ENCODE assay signal across 8 cellular contexts in genomic region chr17:17751996-17752821, GRCh38.
DNase-seq lines count a peak whose midpoint lies in the region; ATAC-seq, FAIRE-seq and TF ChIP-seq lines count a peak whose summit lies in the region.

No MANE protein-coding gene starts in this region.

- peak overlapping the region; percentile 61 for H4K5ac ChIP-seq in H1 (ENCODE audit: insufficient read length, low read depth, low read length)

- TF ChIP-seq POLR2A in H1 (IDR thresholded peaks at IDR 0.05; ENCODE audit: control extremely low read depth in 1 of 2, low read depth in 2 of 2, low read length in 2 of 2) = peak in 1 of 2 experiments; percentile 58; a peak in 1 of 3 replicates

- no peaks in the 10 kb centered on the region for H3K23me2 ChIP-seq in H1 (ENCODE audit: low read depth, low read length)

- peak overlapping the region; percentile 96 for H2BK12ac ChIP-seq in H1 (ENCODE audit: low read depth, low read length)

- H2BK15ac ChIP-seq in H1 (ENCODE audit: low read length) = peak overlapping the region; percentile 55; the same call in 1 of the 2 replicates

- ATAC-seq in GM19328 (IDR thresholded peaks at IDR 0.05; ENCODE audit: unreplicated experiment) (peak; percentile 74), HG03460 (IDR thresholded peaks at IDR 0.05; ENCODE audit: unreplicated experiment) (peak; percentile 77)

- H3K4me2 ChIP-seq in BLaER1 treated with 17β-estradiol and CSF1 and Interleukin-3, amounts not matched to agents 10 nM and 100 nM = peak overlapping the region; percentile 93 to 100 (median 97)
- peak overlapping the region; percentile 32 to 44; a peak in 3 of 4 replicates for H3K4me2 ChIP-seq in H1 (ENCODE audit: insufficient read depth in 1 of 2, low read depth in 2 of 2, low read length in 2 of 2)

- peak overlapping the region; percentile 54; the same call in 1 of the 2 replicates for H2AK5ac ChIP-seq in H1 (ENCODE audit: low read depth, low read length)

- no peak for TF ChIP-seq EP300 in H1 (IDR thresholded peaks at IDR 0.05; ENCODE audit: borderline replicate concordance in 1 of 2, low read depth in 2 of 2, low read length in 2 of 2)

- no peaks in the 10 kb centered on the region for H3K9me3 ChIP-seq in BLaER1 treated with 17β-estradiol and CSF1 and Interleukin-3, amounts not matched to agents 10 nM and 100 nM (replicated peaks in 1 of 11)
- H3K9me3 ChIP-seq in H1 (ENCODE audit: insufficient read depth in 2 of 2, low read depth in 1 of 2, low read length in 1 of 2) = no peaks in the 10 kb centered on the region

- peaks cover 0 to 12% (median 0%) of the 10 kb centered on the region in 11 experiments; a peak in 2 of 22 replicates for H3K36me3 ChIP-seq in BLaER1 treated with 17β-estradiol and CSF1 and Interleukin-3, amounts not matched to agents 10 nM and 100 nM
- H3K36me3 ChIP-seq in H1 (ENCODE audit: control insufficient read depth in 2 of 4, insufficient read depth in 4 of 4, low read length in 3 of 4) = no peaks in the 10 kb centered on the region

- peak overlapping the region; percentile 73 to 84 (median 79) for H3K9ac ChIP-seq in BLaER1 treated with 17β-estradiol and CSF1 and Interleukin-3, amounts not matched to agents 10 nM and 100 nM
- no peak overlapping the region for H3K9ac ChIP-seq in H1 (replicated peaks in 1 of 4; ENCODE audit: extremely low read depth in 1 of 4, low read depth in 3 of 4, low read length in 3 of 4)

- H4K8ac ChIP-seq in H1 (ENCODE audit: extremely low read depth, insufficient read depth, low read length) = peak overlapping the region; percentile 60

- no peak overlapping the region for H2AFZ ChIP-seq in H1 (ENCODE audit: low read length)

- H3K56ac ChIP-seq in H1 (replicated peaks; ENCODE audit: insufficient read length, low read depth, low read length) = no peak overlapping the region

- no peaks in the 10 kb centered on the region for H3K79me2 ChIP-seq in H1 (ENCODE audit: control insufficient read depth in 1 of 2, insufficient read depth in 2 of 2, low read length in 2 of 2)

- 23% methylated on average over 30 of the region's 59 CpGs; no CpG with 5 or more reads in 1 of the 2 experiments for WGBS in H1 (ENCODE audit: extremely low coverage in 1 of 2, insufficient coverage in 1 of 2, insufficient read length in 1 of 2, insufficient replicate concordance in 2 of 2, low coverage in 1 of 2, low lambda C conversion rate in 2 of 2, missing lambda C conversion rate in 1 of 2), 2 experiments

- H3K27me3 ChIP-seq in BLaER1 treated with 17β-estradiol and CSF1 and Interleukin-3, amounts not matched to agents 10 nM and 100 nM = no peaks in the 10 kb centered on the region
- no peaks in the 10 kb centered on the region for H3K27me3 ChIP-seq in H1 (replicated peaks in 1 of 4; ENCODE audit: control insufficient read depth in 3 of 4, extremely low read depth in 1 of 4, insufficient read depth in 3 of 4, low read length in 3 of 4)

- H3K27ac ChIP-seq in BLaER1 treated with 17β-estradiol and CSF1 and Interleukin-3, amounts not matched to agents 10 nM and 100 nM = peak overlapping the region; percentile 68 to 92 (median 88)
- H3K27ac ChIP-seq in H1 (ENCODE audit: low read depth, low read length) = peak overlapping the region; percentile 39; the same call in 1 of the 2 replicates

- peak overlapping the region; percentile 63 for H4K91ac ChIP-seq in H1 (replicated peaks; ENCODE audit: insufficient read length, low read length)

- POLR2A ChIA-PET in H1 (lab: Charles Lee; ENCODE audit: partially characterized antibody) = no interaction called here

- peak overlapping the region; percentile 44 to 70 (median 60) for H3K4me3 ChIP-seq in BLaER1 treated with 17β-estradiol and CSF1 and Interleukin-3, amounts not matched to agents 10 nM and 100 nM
- peak overlapping the region in 2 of 4 experiments; percentile 27 to 45; a peak in 4 of 8 replicates for H3K4me3 ChIP-seq in H1 (ENCODE audit: extremely low read depth in 1 of 4, insufficient read depth in 2 of 4, low read depth in 3 of 4, low read length in 4 of 4)

- peak in 1 of 2 experiments; percentile 34; a peak in 2 of 4 replicates for TF ChIP-seq RAD21 in H1 (IDR thresholded peaks at IDR 0.05 in 1 of 2, conservative IDR thresholded peaks at IDR 0.05 in 1 of 2; ENCODE audit: low read depth in 2 of 2, low read length in 2 of 2)

- H3K14ac ChIP-seq in H1 (ENCODE audit: insufficient read length) = no peak overlapping the region

- peak overlapping the region; percentile 89 for H3K18ac ChIP-seq in H1 (ENCODE audit: extremely low read depth, low read length)

- H2BK5ac ChIP-seq in H1 (ENCODE audit: low read depth, low read length) = peak overlapping the region; percentile 71; the same call in 1 of the 2 replicates

- no peak overlapping the region for H3K23ac ChIP-seq in H1 (ENCODE audit: insufficient read length)

- TF ChIP-seq CTCF in H1 (IDR thresholded peaks at IDR 0.05; ENCODE audit: control extremely low read depth in 1 of 3, insufficient read depth in 1 of 3, low read depth in 1 of 3, low read length in 3 of 3) = peak; percentile 23 to 41 (median 38)

- no peaks in the 10 kb centered on the region for H3K79me1 ChIP-seq in H1 (ENCODE audit: low read depth, low read length)

- peak; percentile 90 to 95 for DNase-seq in NOMO-1 (lab: John Stamatoyannopoulos, UW; ENCODE audit: unreplicated experiment in 2 of 2)
- peak; percentile 92 for DNase-seq in activated CD8-positive, alpha-beta memory T cell treated with anti-CD3 and anti-CD28 coated beads, Interleukin-2, amount 50 U/mL, for 1 hour (ENCODE audit: extremely low read depth)
- DNase-seq in H1 (ENCODE audit: low read depth in 1 of 2, low spot score in 2 of 2) = peak; percentile 87 to 98
- peak; percentile 99 for DNase-seq in mesenteric fat pad (ENCODE audit: low spot score)
- peak; percentile 96 for DNase-seq in stimulated activated CD8-positive, alpha-beta memory T cell treated with anti-CD3 and anti-CD28 coated beads, Interleukin-12 subunit alpha, Interleukin-12 subunit beta, amount 100 ng/mL, for 4 hours (ENCODE audit: low read depth)

- H4K20me1 ChIP-seq in BLaER1 treated with 17β-estradiol and CSF1 and Interleukin-3, amounts not matched to agents 10 nM and 100 nM = peaks cover 8 to 48% (median 28%) of the 10 kb centered on the region in 11 experiments; a peak in 20 of 22 replicates
- no peaks in the 10 kb centered on the region for H4K20me1 ChIP-seq in H1 (replicated peaks in 1 of 2; ENCODE audit: control insufficient read depth in 1 of 2, insufficient read depth in 2 of 2, low read length in 2 of 2)

- CTCF ChIA-PET in H1 (lab: Charles Lee; ENCODE audit: partially characterized antibody) = no interaction called here

- H2BK20ac ChIP-seq in H1 (ENCODE audit: low read length) = no peak overlapping the region

- no peak overlapping the region for H2BK120ac ChIP-seq in H1 (replicated peaks; ENCODE audit: low read depth, low read length)

- peak overlapping the region; percentile 99 for H3K4ac ChIP-seq in H1 (replicated peaks; ENCODE audit: insufficient read length, low read depth, low read length)

- H3K4me1 ChIP-seq in BLaER1 treated with 17β-estradiol and CSF1 and Interleukin-3, amounts not matched to agents 10 nM and 100 nM = peaks cover 93 to 98% (median 97%) of the 10 kb centered on the region in 10 experiments
- peaks cover 5 to 34% (median 21%) of the 10 kb centered on the region in 4 experiments for H3K4me1 ChIP-seq in H1 (replicated peaks in 1 of 4; ENCODE audit: control insufficient read depth in 3 of 4, insufficient read depth in 4 of 4, low read length in 3 of 4)

- FAIRE-seq in H1 (lab: Jason Lieb, UNC) = no peak

TF ChIP-seq in H1, 55 proteins besides CTCF, POLR2A, EP300 and RAD21 (continues in another document):
- no peak for TF ChIP-seq HDAC6 (IDR thresholded peaks at IDR 0.05; ENCODE audit: low read depth, low read length)
- TF ChIP-seq RBBP5 (IDR thresholded peaks at IDR 0.05; ENCODE audit: borderline replicate concordance, low read depth, low read length) = 0 out of 2 replicates have a peak, but pooled peaks have one; percentile 85
- no peak for TF ChIP-seq CBX8 (IDR thresholded peaks at IDR 0.05; ENCODE audit: borderline replicate concordance, low read depth, low read length)
- peak; percentile 56; the same call in 1 of the 2 replicates for TF ChIP-seq TAF1 (IDR thresholded peaks at IDR 0.05; ENCODE audit: low read depth, low read length)
- no peak for TF ChIP-seq GABPA (IDR thresholded peaks at IDR 0.05; ENCODE audit: borderline replicate concordance, insufficient read depth, low read length)
- TF ChIP-seq EGR1 (IDR thresholded peaks at IDR 0.05; ENCODE audit: borderline replicate concordance, low read depth, low read length) = no peak
- 0 out of 2 replicates have a peak, but pooled peaks have one; percentile 11 for TF ChIP-seq CHD2 (IDR thresholded peaks at IDR 0.05; ENCODE audit: low read length)
- peak; percentile 49; the same call in 1 of the 2 replicates for TF ChIP-seq PHF8 (conservative IDR thresholded peaks at IDR 0.05; ENCODE audit: low read depth, low read length)
- no peak for TF ChIP-seq BRCA1 (IDR thresholded peaks at IDR 0.05; ENCODE audit: low read depth, low read length)
- TF ChIP-seq MAX (IDR thresholded peaks at IDR 0.05) = peak; percentile 33; the same call in 1 of the 2 replicates
- TF ChIP-seq TBP (IDR thresholded peaks at IDR 0.05; ENCODE audit: low read depth, low read length) = 0 out of 2 replicates have a peak, but pooled peaks have one; percentile 11
- TF ChIP-seq SP1 (IDR thresholded peaks at IDR 0.05; ENCODE audit: low read depth, low read length) = peak; percentile 49; the same call in 1 of the 2 replicates
- no peak for TF ChIP-seq ASH2L (IDR thresholded peaks at IDR 0.05; ENCODE audit: low read length)
- peak in 1 of 2 experiments; percentile 100; a peak in 2 of 4 replicates for TF ChIP-seq HDAC2 (IDR thresholded peaks at IDR 0.05; ENCODE audit: borderline replicate concordance in 1 of 2, low read depth in 2 of 2, low read length in 2 of 2)
- TF ChIP-seq SIN3A (conservative IDR thresholded peaks at IDR 0.05 in 1 of 2, IDR thresholded peaks at IDR 0.05 in 1 of 2; ENCODE audit: low read depth in 1 of 2, low read length in 2 of 2) = peak in 1 of 2 experiments; percentile 53; a peak in 1 of 4 replicates

Comparison
In these comparisons a context has a peak if more than half of its experiments do, and no peak if none do; other contexts are left out.
1. H3K9ac ChIP-seq: peak in BLaER1 treated with 17β-estradiol and CSF1 and Interleukin-3, amounts not matched to agents 10 nM and 100 nM (11 of 11); none in H1 (0 of 4).
2. Peak in every context shown above with its lines, with median percentiles within 50 percentile points of each other: DNase-seq.